ENCODE assay signal across 8 cellular contexts in genomic region chr6:20202070-20202658, GRCh38. TPM values are rescaled to one million over a fixed set of nuclear protein-coding genes. Genes with fewer than 3 reads are reported as not detected.
DNase-seq lines count a peak whose midpoint lies in the region; ATAC-seq, FAIRE-seq and TF ChIP-seq lines count a peak whose summit lies in the region.

No MANE protein-coding gene starts in this region.

- peak overlapping the region; percentile 88 for H3K27ac Mint-ChIP-seq in mesothelial cell of epicardium

- DNase-seq in HTR-8/SVneo (ENCODE audit: insufficient read length, low spot score), result peak; percentile 47
- DNase-seq in mesothelial cell of epicardium (ENCODE audit: low spot score in 2 of 2, unreplicated experiment in 2 of 2), result no peak
- DNase-seq in globus pallidus (ENCODE audit: low spot score), result no peak
- no peak for DNase-seq in activated T-cell treated with anti-CD3 and anti-CD28 coated beads, Interleukin-2, amount 50 U/mL, for 48 hours
- DNase-seq in iPS-NIHi11 (ENCODE audit: low spot score), result no peak

- TF ChIP-seq CTCF in VCaP (conservative IDR thresholded peaks at IDR 0.05), result no peak
- no peak for TF ChIP-seq CTCF in mesothelial cell of epicardium (IDR thresholded peaks at IDR 0.05; ENCODE audit: unreplicated experiment)

- peak overlapping the region; percentile 64 for H3K27ac ChIP-seq in VCaP

- ATAC-seq in GM18499 (IDR thresholded peaks at IDR 0.05; ENCODE audit: insufficient read depth, unreplicated experiment) (peak; percentile 93), GM21619 (IDR thresholded peaks at IDR 0.05; ENCODE audit: unreplicated experiment) (peak; percentile 86)

- no peaks in the 10 kb centered on the region for H3K27me3 Mint-ChIP-seq in mesothelial cell of epicardium (ENCODE audit: low read depth)

- FAIRE-seq in HTR-8/SVneo (lab: Jason Lieb, UNC), result no peak

- no peak overlapping the region for H3K4me3 Mint-ChIP-seq in mesothelial cell of epicardium

- no peaks in the 10 kb centered on the region for H3K9me3 Mint-ChIP-seq in mesothelial cell of epicardium

- H3K4me1 Mint-ChIP-seq in mesothelial cell of epicardium, result peaks cover 58% of the 10 kb centered on the region

- H3K36me3 Mint-ChIP-seq in mesothelial cell of epicardium, result no peaks in the 10 kb centered on the region

RNA-seq across cellular contexts. Expression of gene MBOAT1, which starts 10.1 kb away (rescaled TPM):
- total RNA-seq in mesothelial cell of epicardium, result 23.5 to 24.6 TPM (median 24.5 TPM) in 3 replicates
